7 cellular contexts compared by ENCODE assay signal in the genomic region with DNA sequence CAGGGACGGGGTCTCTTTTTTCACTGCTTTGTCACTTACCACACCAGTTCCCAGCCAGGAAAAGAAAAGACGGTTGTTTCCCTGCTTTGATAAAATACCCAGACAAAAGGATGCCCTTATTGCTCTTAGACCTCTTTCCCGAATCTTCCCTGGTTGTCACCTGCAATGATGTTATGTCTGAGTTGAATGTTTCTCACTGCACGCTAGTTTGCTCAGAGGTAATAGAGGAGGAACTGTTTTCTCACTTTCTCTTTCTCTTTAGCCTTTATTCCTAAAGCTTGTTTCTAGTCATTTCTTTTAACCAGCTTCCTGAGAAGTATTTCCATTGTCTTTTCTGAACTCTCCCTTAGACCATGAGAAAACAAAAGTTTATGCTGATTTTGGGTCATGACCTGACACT. TPM values are rescaled to one million over a fixed set of nuclear protein-coding genes. Genes with fewer than 3 reads are reported as not detected.
DNase-seq lines count a peak whose midpoint lies in the region; ATAC-seq lines count a peak whose summit lies in the region.

No MANE protein-coding gene starts in this region.

- H3K9me3 Mint-ChIP-seq in IgD-negative memory B cell, result peaks cover 0 to 1% (median 0%) of the 10 kb centered on the region in 3 donors
- H3K9me3 Mint-ChIP-seq in naive B cell, result no peaks in the 10 kb centered on the region

- peak; percentile 20 for DNase-seq in naive B cell
- no peak for DNase-seq in stimulated activated CD4-positive, alpha-beta T cell treated with anti-CD3 and anti-CD28 coated beads, Interleukin-4, amount 100 ng/mL, for 4 hours
- DNase-seq in LoVo (ENCODE audit: low spot score), result no peak
- no peak for DNase-seq in RPMI8226

- H3K27ac Mint-ChIP-seq in IgD-negative memory B cell (peak overlapping the region in 2 of 3 donors; percentile 72 to 82), naive B cell (peak overlapping the region; percentile 0 to 89 (median 72))

- ATAC-seq in GM18861 (IDR thresholded peaks at IDR 0.05; ENCODE audit: unreplicated experiment) (peak; percentile 87), GM21723 (IDR thresholded peaks at IDR 0.05; ENCODE audit: unreplicated experiment) (peak; percentile 88), naive B cell (ENCODE audit: low read depth in 2 of 2) (peak; percentile 71 to 77)

- H3K4me1 Mint-ChIP-seq in IgD-negative memory B cell (peaks cover 5 to 16% (median 10%) of the 10 kb centered on the region in 3 donors), naive B cell (peaks cover 10 to 22% (median 17%) of the 10 kb centered on the region in 3 donors)

- H3K27me3 Mint-ChIP-seq in IgD-negative memory B cell (no peaks in the 10 kb centered on the region), naive B cell (no peaks in the 10 kb centered on the region)

- peak overlapping the region; percentile 5 to 88 (median 81) for H3K4me3 Mint-ChIP-seq in IgD-negative memory B cell
- H3K4me3 Mint-ChIP-seq in naive B cell, result peak overlapping the region; percentile 69 to 86 (median 80)

- H3K36me3 Mint-ChIP-seq in IgD-negative memory B cell, result peaks cover 5% of the 10 kb centered on the region
- H3K36me3 Mint-ChIP-seq in naive B cell, result peaks cover 0 to 11% of the 10 kb centered on the region in 2 donors

RNA-seq across cellular contexts. Expression of a gene that starts 32.9 kb away (rescaled TPM):
- 0.85 TPM for polyA plus RNA-seq in IgD-negative memory B cell
- under 1 TPM in 5 of 6 donors, not detected in 1; 0.14 to 0.80 (median 0.56) TPM for polyA plus RNA-seq in naive B cell (ENCODE audit: low read depth in 6 of 6)
